ENCODE assay signal across 24 cellular contexts in genomic region chr15:66149871-66150270, GRCh38.
"Had no signal": no experiment of that assay in that cellular context is flagged by ENCODE, and none has a peak within 500 bp of the region (broad histone marks: within the 10 kb centered on the region; RNA-seq: fewer than 3 reads in every experiment).

No MANE protein-coding gene starts in this region.

- H2AFZ ChIP-seq: hepatocyte had no signal

- ATAC-seq: natural killer cell; pancreas; right lobe of liver; stimulated activated memory B cell treated with anti-CD40 and anti-IgM and Interleukin-4, amounts not matched to agents 10 μg/mL and 1 μg/mL and 100 μg/mL, for 72 hours; stimulated activated naive CD8-positive, alpha-beta T cell treated with anti-CD3 and anti-CD28 coated beads, Interleukin-15, amount 100 ng/mL, for 72 hours had no signal

- H3K36me3 Mint-ChIP-seq: mesothelial cell of epicardium; naive B cell; natural killer cell; stimulated activated memory B cell treated with anti-CD40 and anti-IgM and Interleukin-4, amounts not matched to agents 10 μg/mL and 1 μg/mL and 100 μg/mL, for 72 hours; type B pancreatic cell had no signal

- H3K27me3 ChIP-seq: pancreas, right lobe of liver, uterus had no signal

- H3K4me1 Mint-ChIP-seq: mesothelial cell of epicardium; natural killer cell; stimulated activated naive CD8-positive, alpha-beta T cell treated with anti-CD3 and anti-CD28 coated beads, Interleukin-15, amount 100 ng/mL, for 72 hours had no signal

- H3K4me2 ChIP-seq: hepatocyte, smooth muscle cell had no signal

- H3K27ac ChIP-seq: hepatocyte, left ventricle myocardium inferior, pancreas, prostate gland, right lobe of liver, tibial nerve, uterus had no signal

- FAIRE-seq: pancreas had no signal

- H3K9me3 Mint-ChIP-seq: mesothelial cell of epicardium; naive B cell; natural killer cell; nephron progenitor cell; stimulated activated memory B cell treated with anti-CD40 and anti-IgM and Interleukin-4, amounts not matched to agents 10 μg/mL and 1 μg/mL and 100 μg/mL, for 72 hours; stimulated activated naive CD8-positive, alpha-beta T cell treated with anti-CD3 and anti-CD28 coated beads, Interleukin-15, amount 100 ng/mL, for 72 hours; type B pancreatic cell had no signal

- H3K4me3 ChIP-seq: hepatocyte, left ventricle myocardium inferior, lung, pancreas, prostate gland, right lobe of liver, smooth muscle cell, tibial nerve, uterus had no signal

- H3K36me3 ChIP-seq: left ventricle myocardium inferior, pancreas, prostate gland, right lobe of liver, tibial nerve, uterus had no signal

- DNase-seq: islet precursor cell; left ventricle myocardium inferior; mesendoderm; naive B cell; natural killer cell; nephron progenitor cell; pancreas; right lobe of liver; stimulated activated CD4-positive, alpha-beta T cell treated with anti-CD3 and anti-CD28 coated beads, Interleukin-1b, Interleukin-23, amount 100 ng/mL, for 48 hours; stimulated activated CD4-positive, alpha-beta T cell treated with anti-CD3 and anti-CD28 coated beads, Interleukin-2, amount 100 ng/mL, for 48 hours; stimulated activated CD4-positive, alpha-beta T cell treated with anti-CD3 and anti-CD28 coated beads, Interleukin-4, amount 100 ng/mL, for 4 hours; stimulated activated CD8-positive, alpha-beta memory T cell treated with anti-CD3 and anti-CD28 coated beads, Interleukin-4, amount 100 ng/mL, for 48 hours; stimulated activated naive CD4-positive, alpha-beta T cell treated with Interleukin-2 at 50 U/mL for 16 hours; stimulated activated naive CD8-positive, alpha-beta T cell treated with anti-CD3 and anti-CD28 coated beads, Interleukin-15, amount 100 ng/mL, for 72 hours; substantia nigra; uterus had no signal

- H3K79me2 ChIP-seq: hepatocyte had no signal

- H3K27ac Mint-ChIP-seq: mesothelial cell of epicardium; naive B cell; natural killer cell; nephron progenitor cell; stimulated activated memory B cell treated with anti-CD40 and anti-IgM and Interleukin-4, amounts not matched to agents 10 μg/mL and 1 μg/mL and 100 μg/mL, for 72 hours; stimulated activated naive CD8-positive, alpha-beta T cell treated with anti-CD3 and anti-CD28 coated beads, Interleukin-15, amount 100 ng/mL, for 72 hours; type B pancreatic cell had no signal

- H3K4me3 Mint-ChIP-seq: mesothelial cell of epicardium; naive B cell; natural killer cell; nephron progenitor cell; stimulated activated memory B cell treated with anti-CD40 and anti-IgM and Interleukin-4, amounts not matched to agents 10 μg/mL and 1 μg/mL and 100 μg/mL, for 72 hours; stimulated activated naive CD8-positive, alpha-beta T cell treated with anti-CD3 and anti-CD28 coated beads, Interleukin-15, amount 100 ng/mL, for 72 hours; type B pancreatic cell had no signal

- H3K9me3 ChIP-seq: left ventricle myocardium inferior, pancreas, prostate gland, right lobe of liver, tibial nerve, uterus had no signal

- H3K4me1 ChIP-seq: prostate gland, right lobe of liver, tibial nerve, uterus had no signal
